Comparison of ENCODE assay signal across 16 cellular contexts in genomic region chr18:30682667-30683066, GRCh38.
"Had no signal": no experiment of that assay in that cellular context is flagged by ENCODE, and none has a peak within 500 bp of the region (broad histone marks: within the 10 kb centered on the region; RNA-seq: fewer than 3 reads in every experiment).

No MANE protein-coding gene starts in this region.

- H3K9me3 ChIP-seq: heart left ventricle, lower lobe of right lung, right atrium auricular region had no signal

- DNase-seq: activated CD4-positive, alpha-beta T cell treated with anti-CD3 and anti-CD28 coated beads for 48 hours; activated CD8-positive, alpha-beta T cell treated with anti-CD3 and anti-CD28 coated beads for 36 hours; activated effector memory CD4-positive, alpha-beta T cell treated with anti-CD3 and anti-CD28 coated beads, Interleukin-2, amount 50 U/mL, for 16 hours; activated T-cell treated with anti-CD3 and anti-CD28 coated beads, Interleukin-2, amount 50 U/mL, for 48 hours; endodermal cell; foreskin keratinocyte; heart left ventricle; lower lobe of right lung; naive B cell; posterior cingulate gyrus; small intestine; stimulated activated CD4-positive, alpha-beta T cell treated with anti-CD3 and anti-CD28 coated beads, Interleukin-4, amount 100 ng/mL, for 4 hours; stimulated activated CD8-positive, alpha-beta memory T cell treated with anti-CD3 and anti-CD28 coated beads, Interleukin-4, amount 100 ng/mL, for 48 hours; stimulated activated naive CD8-positive, alpha-beta T cell treated with anti-CD3 and anti-CD28 coated beads, Interleukin-15, Interleukin-2, amounts not matched to agents 100 U/mL and 50 U/mL, for 24 hours had no signal

- H3K4me1 ChIP-seq: foreskin keratinocyte, heart left ventricle, lower lobe of right lung, right atrium auricular region had no signal

- H3K4me3 ChIP-seq: heart left ventricle, lower lobe of right lung, right atrium auricular region had no signal

- H3K27me3 ChIP-seq: foreskin keratinocyte, heart left ventricle, right atrium auricular region had no signal

- H3K36me3 ChIP-seq: heart left ventricle, lower lobe of right lung, right atrium auricular region had no signal

- H3K27ac ChIP-seq: foreskin keratinocyte, heart left ventricle, lower lobe of right lung, right atrium auricular region had no signal

- ATAC-seq: activated CD8-positive, alpha-beta T cell treated with anti-CD3 and anti-CD28 coated beads for 36 hours; foreskin keratinocyte; heart left ventricle; lower lobe of right lung; stimulated activated naive CD8-positive, alpha-beta T cell treated with anti-CD3 and anti-CD28 coated beads, Interleukin-15, Interleukin-2, amounts not matched to agents 100 U/mL and 50 U/mL, for 24 hours; WTC11 had no signal
